Comparison of ENCODE assay signal across 23 cellular contexts in genomic region chr7:133863362-133864061, GRCh38.
DNase-seq lines count a peak whose midpoint lies in the region; ATAC-seq and TF ChIP-seq lines count a peak whose summit lies in the region.
"Had no signal": no experiment of that assay in that cellular context is flagged by ENCODE, and none has a peak within 500 bp of the region (broad histone marks: within the 10 kb centered on the region; RNA-seq: fewer than 3 reads in every experiment).

No MANE protein-coding gene starts in this region.

- DNase-seq in DMS53 treated with DMSO at 0.1 percent for 48 hours (lab: John Stamatoyannopoulos, UW; ENCODE audit: unreplicated experiment) (peak; percentile 73), NCI-H146 (lab: John Stamatoyannopoulos, UW) (peak; percentile 72), adipocyte (ENCODE audit: low read depth) (peak; percentile 18), mucosa of descending colon (peak in 1 of 3 donors; percentile 6), cerebellar nuclear complex (lab: John Stamatoyannopoulos, UW) (no peak), T-helper 9 cell (no peak), uterus (no peak), NCI-H2171 (lab: John Stamatoyannopoulos, UW) (no peak)
- DNase-seq: activated CD4-positive, alpha-beta memory T cell treated with anti-CD3 and anti-CD28 coated beads, Interleukin-2, amount 10 ng/mL, durations not matched to agents 7 days and 5 days; activated CD4-positive, CD25-positive, alpha-beta regulatory T cell; activated gamma-delta T cell; activated naive CD8-positive, alpha-beta T cell treated with anti-CD3 and anti-CD28 coated beads, Interleukin-2, amount 50 U/mL, for 24 hours; activated T-cell treated with anti-CD3 and anti-CD28 coated beads for 4 hours; brain microvascular endothelial cell; cortex of kidney; midbrain; NCI-H1694; NCI-H524; posterior cingulate gyrus; sigmoid colon; stimulated activated CD8-positive, alpha-beta memory T cell treated with anti-CD3 and anti-CD28 coated beads, Interleukin-4, amount 100 ng/mL, for 48 hours; T1000; transverse colon had no signal

- H3K4me1 ChIP-seq in adipocyte (ENCODE audit: control insufficient read depth, insufficient read depth, low read length): peaks cover 3% of the 10 kb centered on the region
- H3K4me1 ChIP-seq in mucosa of descending colon (ENCODE audit: low read depth): peaks cover 10% of the 10 kb centered on the region
- H3K4me1 ChIP-seq in uterus: no peaks in the 10 kb centered on the region

- H3K9me3 ChIP-seq in adipocyte (ENCODE audit: control insufficient read depth, low read length) (no peaks in the 10 kb centered on the region), mucosa of descending colon (no peaks in the 10 kb centered on the region), uterus (no peaks in the 10 kb centered on the region)
- H3K9me3 ChIP-seq: sigmoid colon, transverse colon had no signal

- TF ChIP-seq POLR2A in uterus (IDR thresholded peaks at IDR 0.05): no peak

- H3K36me3 ChIP-seq in adipocyte (ENCODE audit: control insufficient read depth, insufficient read depth, low read length, severe bottlenecking): no peaks in the 10 kb centered on the region
- H3K36me3 ChIP-seq in mucosa of descending colon (ENCODE audit: low read depth): no peaks in the 10 kb centered on the region
- H3K36me3 ChIP-seq in uterus: no peaks in the 10 kb centered on the region
- H3K36me3 ChIP-seq: brain microvascular endothelial cell, sigmoid colon, transverse colon had no signal

- H3K4me3 ChIP-seq in adipocyte (ENCODE audit: low read length): no peak overlapping the region
- no peak overlapping the region for H3K4me3 ChIP-seq in mucosa of descending colon
- no peak overlapping the region for H3K4me3 ChIP-seq in uterus
- H3K4me3 ChIP-seq: sigmoid colon, transverse colon had no signal

- H3K9ac ChIP-seq in adipocyte (ENCODE audit: low read length): no peak overlapping the region

- H3K27me3 ChIP-seq in adipocyte (replicated peaks; ENCODE audit: control insufficient read depth, insufficient read depth, low read length) (no peaks in the 10 kb centered on the region), uterus (no peaks in the 10 kb centered on the region)
- H3K27me3 ChIP-seq: brain microvascular endothelial cell, sigmoid colon, transverse colon had no signal

- intact Hi-C loops in mucosa of descending colon (cut with DNase I, micrococcal nuclease) (no loop called here), uterus (cut with DNase I; ENCODE audit: low total_unique reads) (no loop called here)

- H3K27ac ChIP-seq in uterus: no peak overlapping the region
- H3K27ac ChIP-seq: brain microvascular endothelial cell, sigmoid colon, transverse colon had no signal

- TF ChIP-seq CTCF in mucosa of descending colon (IDR thresholded peaks at IDR 0.05) (no peak), uterus (IDR thresholded peaks at IDR 0.05) (no peak)

- ATAC-seq in mucosa of descending colon: peak; percentile 67
- ATAC-seq: activated naive CD8-positive, alpha-beta T cell treated with anti-CD3 and anti-CD28 coated beads, Interleukin-2, amount 50 U/mL, for 24 hours had no signal

Comparison
In these comparisons a context has a peak if more than half of its experiments do, and no peak if none do; other contexts are left out.
1. DNase-seq: peak in DMS53 treated with DMSO at 0.1 percent for 48 hours (single experiment), NCI-H146 (single experiment) and adipocyte (single experiment); none in cerebellar nuclear complex (0 of 2), T-helper 9 cell (single experiment), uterus (0 of 2) and NCI-H2171 (single experiment).